In the genomic region with DNA sequence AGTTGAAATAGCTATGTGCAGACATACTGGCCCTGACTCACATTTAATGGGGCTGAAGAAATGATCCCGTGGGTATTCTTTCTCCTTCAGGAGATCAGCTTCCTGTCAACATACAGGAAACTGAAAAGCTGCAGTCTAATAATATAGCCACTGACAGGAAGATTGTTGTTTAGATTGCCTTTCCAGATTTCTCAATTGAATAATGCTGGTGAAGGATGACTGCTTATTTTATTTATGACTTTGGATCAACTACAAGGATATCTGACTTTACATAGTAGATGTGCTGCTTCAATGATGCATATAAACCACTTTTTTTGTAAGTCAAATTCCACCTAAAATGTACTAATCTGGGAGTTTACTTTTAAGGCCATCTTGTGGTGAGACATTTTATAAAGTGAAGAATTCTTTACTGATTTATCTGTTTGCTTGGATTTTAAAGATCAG, we compare ENCODE assay signal across 1 cellular context.
A peak's percentile ranks its signal among the peaks of the same experiment; 100 is the strongest.
TF ChIP-seq lines count a peak whose summit lies in the region.

No MANE protein-coding gene starts in this region.

TF ChIP-seq in SK-N-SH treated with all-trans-retinoic acid at 6 μM for 48 hours, 23 proteins besides CTCF, POLR2A, EP300 and RAD21 (continued from another document):
- TF ChIP-seq, protein P1, sequence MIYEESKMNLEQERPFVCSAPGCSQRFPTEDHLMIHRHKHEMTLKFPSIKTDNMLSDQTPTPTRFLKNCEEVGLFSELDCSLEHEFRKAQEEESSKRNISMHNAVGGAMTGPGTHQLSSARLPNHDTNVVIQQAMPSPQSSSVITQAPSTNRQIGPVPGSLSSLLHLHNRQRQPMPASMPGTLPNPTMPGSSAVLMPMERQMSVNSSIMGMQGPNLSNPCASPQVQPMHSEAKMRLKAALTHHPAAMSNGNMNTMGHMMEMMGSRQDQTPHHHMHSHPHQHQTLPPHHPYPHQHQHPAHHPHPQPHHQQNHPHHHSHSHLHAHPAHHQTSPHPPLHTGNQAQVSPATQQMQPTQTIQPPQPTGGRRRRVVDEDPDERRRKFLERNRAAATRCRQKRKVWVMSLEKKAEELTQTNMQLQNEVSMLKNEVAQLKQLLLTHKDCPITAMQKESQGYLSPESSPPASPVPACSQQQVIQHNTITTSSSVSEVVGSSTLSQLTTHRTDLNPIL (CRISPR knock-in tag; IDR thresholded peaks at IDR 0.05; ENCODE audit: low read depth), result 0 out of 2 replicates have a peak, but pooled peaks have one; percentile 23
